Comparison of ENCODE assay signal across 8 cellular contexts in genomic region chr12:30694971-30695326, GRCh38. TPM values are rescaled to one million over a fixed set of nuclear protein-coding genes. Genes with fewer than 3 reads are reported as not detected.
DNase-seq lines count a peak whose midpoint lies in the region; ATAC-seq and TF ChIP-seq lines count a peak whose summit lies in the region.

No MANE protein-coding gene starts in this region.

- TF ChIP-seq CTCF in LNCaP clone FGC (IDR thresholded peaks at IDR 0.05; ENCODE audit: control insufficient read depth, extremely low read depth, insufficient read depth): no peak
- peak; percentile 14 for TF ChIP-seq CTCF in fibroblast of the aortic adventitia (IDR thresholded peaks at IDR 0.05; ENCODE audit: insufficient read depth, low read length)
- TF ChIP-seq CTCF in nephron (IDR thresholded peaks at IDR 0.05; ENCODE audit: unreplicated experiment in 3 of 3): no peak

- ATAC-seq in GM21390 (IDR thresholded peaks at IDR 0.05; ENCODE audit: unreplicated experiment): peak; percentile 28

- DNase-seq in DMS53 treated with DMSO at 0.1 percent for 48 hours (lab: John Stamatoyannopoulos, UW; ENCODE audit: unreplicated experiment): peak; percentile 76
- DNase-seq in LNCaP clone FGC (ENCODE audit: low read depth): no peak
- peak; percentile 20 to 26 for DNase-seq in activated CD4-positive, alpha-beta T cell treated with anti-CD3 and anti-CD28 coated beads, Interleukin-2, amount 50 U/mL, for 48 hours
- peak; percentile 37 for DNase-seq in fibroblast of the aortic adventitia (ENCODE audit: low read depth)
- no peak for DNase-seq in mesenteric fat pad (ENCODE audit: low spot score)
- DNase-seq in GOT3 (lab: John Stamatoyannopoulos, UW): no peak

- H3K9me3 Mint-ChIP-seq in nephron: no peaks in the 10 kb centered on the region

- H3K27me3 Mint-ChIP-seq in nephron (ENCODE audit: low read depth): peaks cover 6% of the 10 kb centered on the region

- H3K36me3 Mint-ChIP-seq in nephron (ENCODE audit: low read depth): peaks cover 3% of the 10 kb centered on the region

- peak overlapping the region; percentile 52 to 96 (median 91) for H3K27ac Mint-ChIP-seq in nephron

- H3K4me3 ChIP-seq in LNCaP clone FGC (ENCODE audit: low read depth, low read length): peak overlapping the region; percentile 94
- H3K4me3 ChIP-seq in fibroblast of the aortic adventitia (ENCODE audit: low read depth, low read length): peak overlapping the region; percentile 99

- H3K4me3 Mint-ChIP-seq in nephron: peak overlapping the region; percentile 98 to 99 (median 98)

- peaks cover 48% of the 10 kb centered on the region for H3K4me1 Mint-ChIP-seq in nephron

RNA-seq across cellular contexts. Expression of gene IPO8, which starts 0.7 kb away (rescaled TPM):
- total RNA-seq in fibroblast of the aortic adventitia (ENCODE audit: low replicate concordance) (40.9 and 49.8 TPM in 2 replicates), mesenteric fat pad (41.4 TPM)

RNA-seq across cellular contexts. Expression of gene CAPRIN2, which starts 59.8 kb away (rescaled TPM):
- total RNA-seq in fibroblast of the aortic adventitia (ENCODE audit: low replicate concordance) (16.4 and 82.2 TPM in 2 replicates), mesenteric fat pad (14.5 TPM)

Comparison
In these comparisons a context has a peak if more than half of its experiments do, and no peak if none do; other contexts are left out.
1. DNase-seq: peak in DMS53 treated with DMSO at 0.1 percent for 48 hours (single experiment), activated CD4-positive, alpha-beta T cell treated with anti-CD3 and anti-CD28 coated beads, Interleukin-2, amount 50 U/mL, for 48 hours (2 of 2) and fibroblast of the aortic adventitia (single experiment); none in LNCaP clone FGC (single experiment), mesenteric fat pad (single experiment) and GOT3 (single experiment).